1 cellular context compared by ENCODE assay signal in genomic region chr7:155509025-155509724, GRCh38.
TF ChIP-seq lines count a peak whose summit lies in the region.

No MANE protein-coding gene starts in this region.

TF ChIP-seq in SK-N-SH treated with all-trans-retinoic acid at 6 μM for 48 hours, 23 proteins besides CTCF, POLR2A, EP300 and RAD21 (continued from another document):
- TF ChIP-seq, protein P1, sequence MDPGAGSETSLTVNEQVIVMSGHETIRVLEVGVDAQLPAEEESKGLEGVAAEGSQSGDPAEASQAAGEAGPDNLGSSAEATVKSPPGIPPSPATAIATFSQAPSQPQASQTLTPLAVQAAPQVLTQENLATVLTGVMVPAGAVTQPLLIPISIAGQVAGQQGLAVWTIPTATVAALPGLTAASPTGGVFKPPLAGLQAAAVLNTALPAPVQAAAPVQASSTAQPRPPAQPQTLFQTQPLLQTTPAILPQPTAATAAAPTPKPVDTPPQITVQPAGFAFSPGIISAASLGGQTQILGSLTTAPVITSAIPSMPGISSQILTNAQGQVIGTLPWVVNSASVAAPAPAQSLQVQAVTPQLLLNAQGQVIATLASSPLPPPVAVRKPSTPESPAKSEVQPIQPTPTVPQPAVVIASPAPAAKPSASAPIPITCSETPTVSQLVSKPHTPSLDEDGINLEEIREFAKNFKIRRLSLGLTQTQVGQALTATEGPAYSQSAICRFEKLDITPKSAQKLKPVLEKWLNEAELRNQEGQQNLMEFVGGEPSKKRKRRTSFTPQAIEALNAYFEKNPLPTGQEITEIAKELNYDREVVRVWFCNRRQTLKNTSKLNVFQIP (CRISPR knock-in tag; IDR thresholded peaks at IDR 0.05; ENCODE audit: borderline replicate concordance, low read depth) = no peak
